In the genomic region with DNA sequence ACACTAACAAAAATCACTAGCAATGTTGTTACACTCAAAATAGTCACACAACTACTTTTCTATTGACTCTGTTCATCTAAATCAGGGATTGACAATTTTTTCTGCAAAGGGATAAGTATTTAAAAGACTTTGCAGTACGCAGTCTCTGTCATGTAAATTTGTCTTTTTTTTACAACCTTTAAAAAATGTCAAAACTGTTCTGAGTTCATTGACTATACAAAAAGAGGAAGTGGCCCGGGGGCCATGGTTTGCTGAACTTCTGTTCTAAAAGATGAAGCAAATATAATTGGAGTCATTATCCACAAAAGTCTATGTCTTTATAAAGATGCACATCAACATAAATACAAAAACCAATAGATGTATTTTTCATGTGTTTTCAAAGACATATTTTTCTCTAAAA, we compare ENCODE assay signal across 23 cellular contexts.
"Had no signal": no experiment of that assay in that cellular context is flagged by ENCODE, and none has a peak within 500 bp of the region (broad histone marks: within the 10 kb centered on the region; RNA-seq: fewer than 3 reads in every experiment).

No MANE protein-coding gene starts in this region.

- H3K9ac ChIP-seq: KMS-11 had no signal

- H3K27me3 ChIP-seq: brain microvascular endothelial cell, cardiac muscle cell, Peyer's patch had no signal

- H3K27ac ChIP-seq: brain microvascular endothelial cell, cardiac muscle cell, KMS-11, Peyer's patch, VCaP had no signal

- H3K9me3 ChIP-seq: Peyer's patch had no signal

- ATAC-seq: activated T-helper 17 cell treated with anti-CD3 and anti-CD28 coated beads, Interleukin-2, amount 50 U/mL, for 72 hours had no signal

- H3K36me3 ChIP-seq: brain microvascular endothelial cell, cardiac muscle cell, Peyer's patch had no signal

- H3K4me1 ChIP-seq: Peyer's patch had no signal

- FAIRE-seq: TTC549 had no signal

- DNase-seq: activated CD4-positive, alpha-beta memory T cell treated with anti-CD3 and anti-CD28 coated beads for 36 hours; activated CD4-positive, alpha-beta T cell treated with anti-CD3 and anti-CD28 coated beads, Interleukin-2, amount 10 ng/mL, durations not matched to agents 7 days and 5 days; activated CD4-positive, CD25-positive, alpha-beta regulatory T cell; activated gamma-delta T cell; activated naive CD4-positive, alpha-beta T cell treated with anti-CD3 and anti-CD28 coated beads for 36 hours; activated naive CD8-positive, alpha-beta T cell treated with anti-CD3 and anti-CD28 coated beads for 36 hours; activated T-cell treated with anti-CD3 and anti-CD28 coated beads for 4 hours; activated T-cell treated with anti-CD3 and anti-CD28 coated beads, Interleukin-2, amount 50 U/mL, for 48 hours; brain microvascular endothelial cell; MM.1S; NCI-H1105 treated with DMSO at 0.1 percent for 48 hours; NCI-H1436 treated with DMSO at 0.1 percent for 48 hours; NCI-H187; NCI-H2081; NCI-H510A treated with DMSO at 0.1 percent for 48 hours; NCI-H69; Peyer's patch; SHP77 had no signal

- H3K4me3 ChIP-seq: cardiac muscle cell, Peyer's patch had no signal

- H3K4me2 ChIP-seq: KMS-11 had no signal
